25 cellular contexts compared by ENCODE assay signal in the genomic region with DNA sequence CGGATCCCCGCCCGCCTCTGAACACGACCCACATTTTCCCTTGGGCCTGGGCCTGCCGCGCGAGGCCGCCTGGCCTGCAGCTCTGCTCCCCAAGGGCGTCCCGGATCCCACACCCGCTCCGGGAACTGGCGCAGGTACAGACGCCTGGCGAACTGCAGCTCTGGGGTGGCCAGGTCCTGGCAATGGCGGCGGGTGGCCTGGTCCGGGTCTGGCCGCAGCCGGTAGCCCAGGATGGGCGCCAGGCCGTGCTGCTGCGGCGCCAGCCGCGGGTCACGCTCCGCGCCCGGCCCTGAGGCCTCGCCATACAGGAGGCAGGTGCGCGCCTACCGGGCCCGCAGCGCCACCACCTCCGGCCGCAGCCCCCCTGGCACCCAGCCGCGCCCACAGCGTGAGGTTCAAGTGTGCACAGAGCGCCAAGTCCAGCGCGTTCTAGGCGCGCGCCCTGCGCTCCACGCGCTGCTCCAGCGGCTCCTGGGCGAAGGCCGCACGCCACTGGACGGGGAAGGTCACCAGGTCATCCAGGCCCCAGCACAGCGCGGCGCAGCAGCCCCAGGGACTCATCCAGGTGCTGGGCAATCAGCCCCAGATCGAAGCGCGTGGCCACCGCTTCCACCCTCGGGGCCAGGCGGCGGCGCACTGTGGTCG. TPM values are rescaled to one million over a fixed set of nuclear protein-coding genes. Genes with fewer than 3 reads are reported as not detected.
DNase-seq lines count a peak whose midpoint lies in the region; ATAC-seq, FAIRE-seq and TF ChIP-seq lines count a peak whose summit lies in the region.
"Had no signal": no experiment of that assay in that cellular context is flagged by ENCODE, and none has a peak within 500 bp of the region (broad histone marks: within the 10 kb centered on the region; RNA-seq: fewer than 3 reads in every experiment).

No MANE protein-coding gene starts in this region.

- peaks cover 8% of the 10 kb centered on the region for H3K4me1 Mint-ChIP-seq in stimulated activated memory B cell treated with anti-CD40 and anti-IgM and Interleukin-4, amounts not matched to agents 10 μg/mL and 1 μg/mL and 100 μg/mL, for 72 hours
- peaks cover 10 to 15% of the 10 kb centered on the region in 2 donors for H3K4me1 Mint-ChIP-seq in effector memory CD8-positive, alpha-beta T cell (ENCODE audit: low read depth in 2 of 2)

- H3K18ac ChIP-seq in H1 (ENCODE audit: extremely low read depth, low read length) = no peak overlapping the region

- peaks cover 0 to 1% of the 10 kb centered on the region in 2 experiments for H4K20me1 ChIP-seq in H1 (replicated peaks in 1 of 2; ENCODE audit: control insufficient read depth in 1 of 2, insufficient read depth in 2 of 2, low read length in 2 of 2)
- H4K20me1 ChIP-seq in keratinocyte (ENCODE audit: control insufficient read depth, extremely low read depth, insufficient read depth, low read length) = no peaks in the 10 kb centered on the region
- H4K20me1 ChIP-seq: BLaER1 treated with 17β-estradiol and CSF1 and Interleukin-3, amounts not matched to agents 10 nM and 100 nM had no signal

- H3K27me3 Mint-ChIP-seq in stimulated activated memory B cell treated with anti-CD40 and anti-IgM and Interleukin-4, amounts not matched to agents 10 μg/mL and 1 μg/mL and 100 μg/mL, for 72 hours = peaks cover 36% of the 10 kb centered on the region
- H3K27me3 Mint-ChIP-seq in effector memory CD8-positive, alpha-beta T cell = peaks cover 27 to 33% of the 10 kb centered on the region in 2 donors

- no peak for TF ChIP-seq POLR2A in H1 (IDR thresholded peaks at IDR 0.05; ENCODE audit: control extremely low read depth in 1 of 2, low read depth in 2 of 2, low read length in 2 of 2)

- ATAC-seq in stimulated activated memory B cell treated with anti-CD40 and anti-IgM and Interleukin-4, amounts not matched to agents 10 μg/mL and 1 μg/mL and 100 μg/mL, for 72 hours = peak; percentile 42
- ATAC-seq in effector memory CD8-positive, alpha-beta T cell (replicated peaks) = no peak
- ATAC-seq: CD8-positive, alpha-beta T cell had no signal

- no peak overlapping the region for H2BK5ac ChIP-seq in H1 (ENCODE audit: low read depth, low read length)

- no peak overlapping the region for H2AK5ac ChIP-seq in H1 (ENCODE audit: low read depth, low read length)

- H2BK20ac ChIP-seq in H1 (ENCODE audit: low read length) = no peak overlapping the region

- no peaks in the 10 kb centered on the region for H3K23me2 ChIP-seq in H1 (ENCODE audit: low read depth, low read length)

- no peak overlapping the region for H2AFZ ChIP-seq in H1 (ENCODE audit: low read length)
- no peak overlapping the region for H2AFZ ChIP-seq in keratinocyte (ENCODE audit: control insufficient read depth, low read length)
- H2AFZ ChIP-seq: GM23248 had no signal

- dilution Hi-C loops in keratinocyte (cut with MboI; ENCODE audit: extremely low pct_ligation_motif_present, low sequenced_read_pairs) = no loop called here

- CTCF ChIA-PET in H1 (lab: Charles Lee; ENCODE audit: partially characterized antibody) = interaction anchor here (0.6 to 0.9 kb wide), 2 partner anchors 9 to 51 kb away, joined by 3 read pairs; no protein-coding TSS in a partner anchor

- no peak overlapping the region for H2BK12ac ChIP-seq in H1 (ENCODE audit: low read depth, low read length)

- no peak overlapping the region for H3K14ac ChIP-seq in H1 (ENCODE audit: insufficient read length)

- H3K56ac ChIP-seq in H1 (replicated peaks; ENCODE audit: insufficient read length, low read depth, low read length) = no peak overlapping the region

- H3K79me1 ChIP-seq in H1 (ENCODE audit: low read depth, low read length) = no peaks in the 10 kb centered on the region

- POLR2A ChIA-PET in H1 (lab: Charles Lee; ENCODE audit: partially characterized antibody) = interaction anchor here (1.3 kb wide), 1 partner anchor 13 kb away, joined by 4 read pairs; no protein-coding TSS in a partner anchor

- no peak for TF ChIP-seq EP300 in H1 (IDR thresholded peaks at IDR 0.05; ENCODE audit: borderline replicate concordance in 1 of 2, low read depth in 2 of 2, low read length in 2 of 2)

- H3K9ac ChIP-seq in H1 (replicated peaks in 1 of 4; ENCODE audit: extremely low read depth in 1 of 4, low read depth in 3 of 4, low read length in 3 of 4) (no peak overlapping the region), keratinocyte (ENCODE audit: control insufficient read depth, extremely low read depth, insufficient read depth, low read length) (no peak overlapping the region)
- H3K9ac ChIP-seq: BLaER1 treated with 17β-estradiol and CSF1 and Interleukin-3, amounts not matched to agents 10 nM and 100 nM; GM23248 had no signal

- peak overlapping the region; percentile 85 for H4K8ac ChIP-seq in H1 (ENCODE audit: extremely low read depth, insufficient read depth, low read length)

- no peak overlapping the region for H2BK120ac ChIP-seq in H1 (replicated peaks; ENCODE audit: low read depth, low read length)

- no peak for TF ChIP-seq RAD21 in H1 (IDR thresholded peaks at IDR 0.05 in 1 of 2, conservative IDR thresholded peaks at IDR 0.05 in 1 of 2; ENCODE audit: low read depth in 2 of 2, low read length in 2 of 2)

- DNase-seq in activated effector memory CD4-positive, alpha-beta T cell treated with anti-CD3 and anti-CD28 coated beads, Interleukin-2, amount 50 U/mL, for 16 hours = peak; percentile 57
- DNase-seq in activated effector memory CD4-positive, alpha-beta T cell treated with Interleukin-2 at 50 U/mL for 16 hours = no peak
- DNase-seq in H1 (ENCODE audit: low read depth in 1 of 2, low spot score in 2 of 2) (no peak), keratinocyte (ENCODE audit: low read depth, low spot score) (no peak), AG20443 (ENCODE audit: low spot score) (no peak), SIG-M5 treated with dmso at 0.1 percent for 504 hours (lab: John Stamatoyannopoulos, UW; ENCODE audit: unreplicated experiment) (no peak)
- no peak for DNase-seq in effector memory CD8-positive, alpha-beta T cell
- DNase-seq: Calu3, DMS53, EL, GM23248, KBM-7, NCI-H1105 treated with DMSO at 0.1 percent for 48 hours, NCI-H1694, NCI-H2227 treated with DMSO at 0.1 percent for 48 hours, NCI-H510A treated with DMSO at 0.1 percent for 48 hours, NCI-H774, SIG-M5 had no signal

- H3K4ac ChIP-seq in H1 (replicated peaks; ENCODE audit: insufficient read length, low read depth, low read length) = no peak overlapping the region

- no peak overlapping the region for H3K27ac Mint-ChIP-seq in stimulated activated memory B cell treated with anti-CD40 and anti-IgM and Interleukin-4, amounts not matched to agents 10 μg/mL and 1 μg/mL and 100 μg/mL, for 72 hours
- no peak overlapping the region for H3K27ac Mint-ChIP-seq in effector memory CD8-positive, alpha-beta T cell
- H3K27ac Mint-ChIP-seq: CD8-positive, alpha-beta T cell had no signal

- H3K4me1 ChIP-seq in H1 (replicated peaks in 1 of 4; ENCODE audit: control insufficient read depth in 3 of 4, insufficient read depth in 4 of 4, low read length in 3 of 4) = no peaks in the 10 kb centered on the region
- H3K4me1 ChIP-seq in keratinocyte (ENCODE audit: control insufficient read depth, extremely low read depth, insufficient read depth, low read length) = no peaks in the 10 kb centered on the region

- no peak overlapping the region for H3K23ac ChIP-seq in H1 (ENCODE audit: insufficient read length)

- H3K9me1 ChIP-seq in keratinocyte (ENCODE audit: control insufficient read depth, extremely low read depth, insufficient read depth, low read length) = no peaks in the 10 kb centered on the region

- H3K4me2 ChIP-seq in H1 (ENCODE audit: insufficient read depth in 1 of 2, low read depth in 2 of 2, low read length in 2 of 2) (no peak overlapping the region), keratinocyte (ENCODE audit: control insufficient read depth, extremely low read depth, insufficient read depth, low read depth, low read length) (peak overlapping the region; percentile 3)
- H3K4me2 ChIP-seq: BLaER1 treated with 17β-estradiol and CSF1 and Interleukin-3, amounts not matched to agents 10 nM and 100 nM had no signal

- H3K4me3 ChIP-seq in H1 (ENCODE audit: extremely low read depth in 1 of 4, insufficient read depth in 2 of 4, low read depth in 3 of 4, low read length in 4 of 4) (no peak overlapping the region), keratinocyte (ENCODE audit: control insufficient read depth in 2 of 3, extremely low read depth in 1 of 3, insufficient read depth in 2 of 3, low read depth in 1 of 3, low read length in 3 of 3) (no peak overlapping the region)
- H3K4me3 ChIP-seq: BLaER1 treated with 17β-estradiol and CSF1 and Interleukin-3, amounts not matched to agents 10 nM and 100 nM; GM23248 had no signal

- H3K79me2 ChIP-seq in H1 (ENCODE audit: control insufficient read depth in 1 of 2, insufficient read depth in 2 of 2, low read length in 2 of 2) (no peaks in the 10 kb centered on the region), keratinocyte (ENCODE audit: control insufficient read depth, insufficient read depth, low read length) (no peaks in the 10 kb centered on the region)

- FAIRE-seq in H1 (lab: Jason Lieb, UNC) (no peak), keratinocyte (lab: Jason Lieb, UNC) (no peak)
- FAIRE-seq: GM12891, GM19239 had no signal

- no peaks in the 10 kb centered on the region for H3K9me3 Mint-ChIP-seq in stimulated activated memory B cell treated with anti-CD40 and anti-IgM and Interleukin-4, amounts not matched to agents 10 μg/mL and 1 μg/mL and 100 μg/mL, for 72 hours
- no peaks in the 10 kb centered on the region for H3K9me3 Mint-ChIP-seq in effector memory CD8-positive, alpha-beta T cell
- H3K9me3 Mint-ChIP-seq: CD8-positive, alpha-beta T cell had no signal

- no peak overlapping the region for H4K5ac ChIP-seq in H1 (ENCODE audit: insufficient read length, low read depth, low read length)

- no peaks in the 10 kb centered on the region for H3K36me3 Mint-ChIP-seq in stimulated activated memory B cell treated with anti-CD40 and anti-IgM and Interleukin-4, amounts not matched to agents 10 μg/mL and 1 μg/mL and 100 μg/mL, for 72 hours
- H3K36me3 Mint-ChIP-seq in effector memory CD8-positive, alpha-beta T cell (ENCODE audit: insufficient read depth) = peaks cover 4% of the 10 kb centered on the region
- H3K36me3 Mint-ChIP-seq: CD8-positive, alpha-beta T cell had no signal

- TF ChIP-seq CTCF in H1 (IDR thresholded peaks at IDR 0.05; ENCODE audit: control extremely low read depth in 1 of 3, insufficient read depth in 1 of 3, low read depth in 1 of 3, low read length in 3 of 3) (no peak), keratinocyte (optimal IDR thresholded peaks at IDR 0.05 in 1 of 3, IDR thresholded peaks at IDR 0.05 in 1 of 3, conservative IDR thresholded peaks at IDR 0.05 in 1 of 3; ENCODE audit: extremely low read depth in 1 of 3, insufficient read depth in 2 of 3, low read length in 3 of 3) (no peak)

- H3K27ac ChIP-seq in H1 (ENCODE audit: low read depth, low read length) (no peak overlapping the region), keratinocyte (ENCODE audit: control insufficient read depth, insufficient read depth, low read length) (no peak overlapping the region)
- H3K27ac ChIP-seq: BLaER1 treated with 17β-estradiol and CSF1 and Interleukin-3, amounts not matched to agents 10 nM and 100 nM; GM23248 had no signal

- H4K91ac ChIP-seq in H1 (replicated peaks; ENCODE audit: insufficient read length, low read length) = no peak overlapping the region

- no peaks in the 10 kb centered on the region for H3K27me3 ChIP-seq in H1 (replicated peaks in 1 of 4; ENCODE audit: control insufficient read depth in 3 of 4, extremely low read depth in 1 of 4, insufficient read depth in 3 of 4, low read length in 3 of 4)
- H3K27me3 ChIP-seq in keratinocyte (ENCODE audit: control insufficient read depth, extremely low read depth, insufficient read depth, low read length) = peaks cover 34% of the 10 kb centered on the region

- H3K36me3 ChIP-seq in H1 (ENCODE audit: control insufficient read depth in 2 of 4, insufficient read depth in 4 of 4, low read length in 3 of 4) = no peaks in the 10 kb centered on the region
- no peaks in the 10 kb centered on the region for H3K36me3 ChIP-seq in keratinocyte (ENCODE audit: control insufficient read depth in 2 of 2, extremely low read depth in 1 of 2, insufficient read depth in 2 of 2, low read length in 2 of 2)
- H3K36me3 ChIP-seq: BLaER1 treated with 17β-estradiol and CSF1 and Interleukin-3, amounts not matched to agents 10 nM and 100 nM had no signal

- no peak overlapping the region for H3K4me3 Mint-ChIP-seq in stimulated activated memory B cell treated with anti-CD40 and anti-IgM and Interleukin-4, amounts not matched to agents 10 μg/mL and 1 μg/mL and 100 μg/mL, for 72 hours
- H3K4me3 Mint-ChIP-seq in effector memory CD8-positive, alpha-beta T cell = no peak overlapping the region
- H3K4me3 Mint-ChIP-seq: CD8-positive, alpha-beta T cell had no signal

- H2BK15ac ChIP-seq in H1 (ENCODE audit: low read length) = no peak overlapping the region

- H3K9me3 ChIP-seq in H1 (ENCODE audit: insufficient read depth in 2 of 2, low read depth in 1 of 2, low read length in 1 of 2) = no peaks in the 10 kb centered on the region
- no peaks in the 10 kb centered on the region for H3K9me3 ChIP-seq in keratinocyte (ENCODE audit: control insufficient read depth, low read depth, low read length)
- H3K9me3 ChIP-seq: BLaER1 treated with 17β-estradiol and CSF1 and Interleukin-3, amounts not matched to agents 10 nM and 100 nM had no signal

- 96% methylated on average over 52 of the region's 67 CpGs; no CpG with 5 or more reads in 1 of the 2 experiments for WGBS in H1 (ENCODE audit: extremely low coverage in 1 of 2, insufficient coverage in 1 of 2, insufficient read length in 1 of 2, insufficient replicate concordance in 2 of 2, low coverage in 1 of 2, low lambda C conversion rate in 2 of 2, missing lambda C conversion rate in 1 of 2), 2 experiments

RNA-seq across cellular contexts. Expression of gene AQP12A, which starts 9.5 kb away (rescaled TPM):
- total RNA-seq in H1 (2021; fragmentation: NEBNext Ultra II Directional; extraction: Animal tissue kit (Norgen Biotek cat#: 25700)) = not detected in 2 replicates
- polyA plus RNA-seq in H1 (2011; rRNA removed) (not detected in 2 replicates), keratinocyte (not detected in 3 replicates)
- polyA plus RNA-seq in H1 (2011; cell fraction: cytosol; rRNA removed) = not detected
- not detected for polyA plus RNA-seq in H1 (2011; cell fraction: nucleus; rRNA removed)
- polyA plus RNA-seq in H1 (2012, experiment 1 of 2) = not detected in 4 replicates
- polyA plus RNA-seq in H1 (2012, experiment 2 of 2) = not detected
- not detected for polyA plus RNA-seq in H1 (2013, experiment 1 of 2)
- not detected for polyA plus RNA-seq in H1 (2013, experiment 2 of 2)
- not detected in 2 replicates for polyA minus RNA-seq in H1 (2011; rRNA and poly(A)+ RNA removed)
- not detected for polyA minus RNA-seq in H1 (2011; cell fraction: cytosol; rRNA and poly(A)+ RNA removed)
- polyA minus RNA-seq in H1 (2011; cell fraction: nucleus; rRNA and poly(A)+ RNA removed) = not detected
- not detected for polyA plus RNA-seq in keratinocyte (2011; ENCODE audit: low read depth)
- polyA plus RNA-seq in keratinocyte (2011; cell fraction: cytosol; rRNA removed) = not detected in 2 replicates
- not detected in 2 replicates for polyA plus RNA-seq in keratinocyte (2011; cell fraction: nucleus; rRNA removed)
- polyA plus RNA-seq in keratinocyte (2012; ENCODE audit: low replicate concordance) = not detected in 2 replicates
- not detected in 3 replicates for polyA minus RNA-seq in keratinocyte
- polyA minus RNA-seq in keratinocyte (2011; cell fraction: cytosol; rRNA and poly(A)+ RNA removed) = not detected
- polyA minus RNA-seq in keratinocyte (2011; cell fraction: nucleus; rRNA and poly(A)+ RNA removed) = not detected in 2 replicates
- total RNA-seq: A172; Calu3; CD8-positive, alpha-beta T cell; GM23248; OCI-LY7 had no signal
- polyA plus RNA-seq: GM23248 had no signal

RNA-seq across cellular contexts. Expression of gene AQP12B, which starts 18.5 kb away (rescaled TPM):
- total RNA-seq in H1 (2021; fragmentation: NEBNext Ultra II Directional; extraction: Animal tissue kit (Norgen Biotek cat#: 25700)) = not detected in 2 replicates
- polyA plus RNA-seq in H1 (2011; rRNA removed) (not detected in 2 replicates), keratinocyte (not detected in 3 replicates)
- not detected for polyA plus RNA-seq in H1 (2011; cell fraction: cytosol; rRNA removed)
- polyA plus RNA-seq in H1 (2011; cell fraction: nucleus; rRNA removed) = not detected
- not detected in 4 replicates for polyA plus RNA-seq in H1 (2012, experiment 1 of 2)
- polyA plus RNA-seq in H1 (2012, experiment 2 of 2) = not detected
- not detected for polyA plus RNA-seq in H1 (2013, experiment 1 of 2)
- polyA plus RNA-seq in H1 (2013, experiment 2 of 2) = not detected
- polyA minus RNA-seq in H1 (2011; rRNA and poly(A)+ RNA removed) = not detected in 2 replicates
- not detected for polyA minus RNA-seq in H1 (2011; cell fraction: cytosol; rRNA and poly(A)+ RNA removed)
- polyA minus RNA-seq in H1 (2011; cell fraction: nucleus; rRNA and poly(A)+ RNA removed) = not detected
- not detected for polyA plus RNA-seq in keratinocyte (2011; ENCODE audit: low read depth)
- not detected in 2 replicates for polyA plus RNA-seq in keratinocyte (2011; cell fraction: cytosol; rRNA removed)
- not detected in 2 replicates for polyA plus RNA-seq in keratinocyte (2011; cell fraction: nucleus; rRNA removed)
- polyA plus RNA-seq in keratinocyte (2012; ENCODE audit: low replicate concordance) = not detected in 2 replicates
- not detected in 3 replicates for polyA minus RNA-seq in keratinocyte
- polyA minus RNA-seq in keratinocyte (2011; cell fraction: cytosol; rRNA and poly(A)+ RNA removed) = not detected
- not detected in 2 replicates for polyA minus RNA-seq in keratinocyte (2011; cell fraction: nucleus; rRNA and poly(A)+ RNA removed)
- total RNA-seq: A172; Calu3; CD8-positive, alpha-beta T cell; GM23248; OCI-LY7 had no signal
- polyA plus RNA-seq: GM23248 had no signal
